ENCODE assay signal across 9 cellular contexts in the genomic region with DNA sequence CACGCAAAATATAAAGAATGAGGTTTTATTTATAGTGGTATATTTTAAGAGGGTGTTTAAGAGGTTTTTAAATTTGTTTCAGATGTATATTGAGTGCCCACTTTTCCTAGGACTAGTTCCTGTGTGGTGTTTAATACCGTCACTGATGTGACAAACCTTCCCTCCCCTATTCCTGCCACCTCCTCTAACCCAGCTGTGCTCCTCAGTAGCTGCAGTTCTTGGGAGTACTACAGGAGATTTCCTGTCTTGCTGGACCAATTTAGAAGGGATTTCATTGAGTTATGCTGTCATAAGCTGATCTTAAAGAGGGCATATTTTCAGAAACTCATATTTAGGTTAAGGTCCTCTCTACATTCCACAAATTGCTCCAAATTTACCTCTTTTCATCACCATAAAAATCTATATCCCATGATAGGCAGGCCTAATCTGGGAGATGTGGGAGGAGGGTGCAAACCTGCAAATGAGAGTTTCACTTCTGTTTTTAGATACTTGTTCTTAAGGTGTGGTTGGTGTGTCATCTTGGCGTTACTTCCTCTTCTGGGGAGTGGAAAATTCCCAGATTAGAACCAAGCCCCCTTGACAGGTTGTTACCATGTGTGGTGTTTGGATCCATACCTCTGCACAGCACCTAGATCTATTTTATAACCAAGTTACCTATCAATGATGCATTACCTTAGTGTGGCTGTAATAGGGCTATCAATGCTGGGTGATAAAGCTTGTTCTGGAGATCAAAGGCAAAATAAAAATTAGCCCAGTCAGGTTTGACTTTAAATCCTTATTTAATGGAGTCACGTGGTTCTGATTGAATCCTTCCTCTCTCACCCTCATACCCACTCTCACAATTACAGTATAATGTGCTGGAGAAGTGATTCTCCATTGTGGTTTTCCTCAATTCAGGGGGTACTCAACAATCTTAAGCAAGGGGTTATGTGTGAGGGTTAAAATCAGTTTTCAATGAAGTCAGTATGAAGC.
DNase-seq lines count a peak whose midpoint lies in the region; ATAC-seq and TF ChIP-seq lines count a peak whose summit lies in the region.
"Had no signal": no experiment of that assay in that cellular context is flagged by ENCODE, and none has a peak within 500 bp of the region (broad histone marks: within the 10 kb centered on the region; RNA-seq: fewer than 3 reads in every experiment).

No MANE protein-coding gene starts in this region.

- in situ Hi-C loops in GM13977 (cut with MboI; ENCODE audit: low pct_unique_long_range_greater_than_20kb, low sequenced_read_pairs, unreplicated experiment), result no loop called here

- TF ChIP-seq POLR2A in upper lobe of left lung (IDR thresholded peaks at IDR 0.05) (no peak), thyroid gland (IDR thresholded peaks at IDR 0.05) (no peak)

- peaks cover 8% of the 10 kb centered on the region for H3K9me3 Mint-ChIP-seq in activated T-helper 17 cell treated with anti-CD3 and anti-CD28 coated beads, Interleukin-2, amount 50 U/mL, for 72 hours

- peaks cover 0 to 7% (median 3%) of the 10 kb centered on the region in 4 donors for H3K4me1 ChIP-seq in upper lobe of left lung
- H3K4me1 ChIP-seq in thyroid gland, result no peaks in the 10 kb centered on the region

- H3K9me3 ChIP-seq in upper lobe of left lung (peaks cover 0 to 5% (median 2%) of the 10 kb centered on the region in 4 donors), thyroid gland (no peaks in the 10 kb centered on the region)

- intact Hi-C loops in thyroid gland (cut with DNase I), result no loop called here

- H3K27me3 ChIP-seq in upper lobe of left lung, result no peaks in the 10 kb centered on the region
- H3K27me3 ChIP-seq in thyroid gland, result no peaks in the 10 kb centered on the region

- TF ChIP-seq CTCF in GM13977 (IDR thresholded peaks at IDR 0.05; ENCODE audit: extremely low read depth, insufficient read depth, missing control alignments) (no peak), upper lobe of left lung (IDR thresholded peaks at IDR 0.05) (no peak), thyroid gland (IDR thresholded peaks at IDR 0.05) (no peak)

- WGBS in upper lobe of left lung, 2 donors, result 73 to 75% methylated on average over 4 of the region's 4 CpGs
- 85 to 91% methylated on average over 4 of the region's 4 CpGs for WGBS in thyroid gland, 2 donors

- peaks cover 4% of the 10 kb centered on the region for H3K27me3 Mint-ChIP-seq in activated T-helper 17 cell treated with anti-CD3 and anti-CD28 coated beads, Interleukin-2, amount 50 U/mL, for 72 hours

- no peak overlapping the region for H3K27ac ChIP-seq in upper lobe of left lung
- no peak overlapping the region for H3K27ac ChIP-seq in thyroid gland

- TF ChIP-seq EP300 in upper lobe of left lung (IDR thresholded peaks at IDR 0.05), result no peak

- peaks cover 0 to 5% (median 4%) of the 10 kb centered on the region in 4 donors for H3K36me3 ChIP-seq in upper lobe of left lung
- no peaks in the 10 kb centered on the region for H3K36me3 ChIP-seq in thyroid gland

- no peaks in the 10 kb centered on the region for H3K4me1 Mint-ChIP-seq in activated T-helper 17 cell treated with anti-CD3 and anti-CD28 coated beads, Interleukin-2, amount 50 U/mL, for 72 hours

- no peak overlapping the region for H3K27ac Mint-ChIP-seq in activated T-helper 17 cell treated with anti-CD3 and anti-CD28 coated beads, Interleukin-2, amount 50 U/mL, for 72 hours

- DNase-seq in GM13977 (ENCODE audit: low spot score) (peak; percentile 54), T-helper 2 cell (no peak), NCI-H2196 treated with DMSO at 0.1 percent for 48 hours (lab: John Stamatoyannopoulos, UW; ENCODE audit: unreplicated experiment) (no peak), upper lobe of left lung (no peak), thyroid gland (no peak)
- DNase-seq: activated CD4-positive, alpha-beta T cell treated with anti-CD3 and anti-CD28 coated beads for 1 hour had no signal

- no peak overlapping the region for H3K4me3 Mint-ChIP-seq in activated T-helper 17 cell treated with anti-CD3 and anti-CD28 coated beads, Interleukin-2, amount 50 U/mL, for 72 hours

- no peaks in the 10 kb centered on the region for H3K36me3 Mint-ChIP-seq in activated T-helper 17 cell treated with anti-CD3 and anti-CD28 coated beads, Interleukin-2, amount 50 U/mL, for 72 hours (ENCODE audit: low read depth)

- H3K4me3 ChIP-seq in upper lobe of left lung (no peak overlapping the region), thyroid gland (replicated peaks in 1 of 3) (no peak overlapping the region)

- ATAC-seq in GM21390 (IDR thresholded peaks at IDR 0.05; ENCODE audit: unreplicated experiment), result peak; percentile 94
- peak; percentile 97 for ATAC-seq in HG03342 (IDR thresholded peaks at IDR 0.05; ENCODE audit: unreplicated experiment)
- ATAC-seq in activated T-helper 17 cell treated with anti-CD3 and anti-CD28 coated beads, Interleukin-2, amount 50 U/mL, for 72 hours (replicated peaks), result peak; percentile 31
- no peak for ATAC-seq in upper lobe of left lung (ENCODE audit: low FRiP score in 2 of 2)

Comparison
In these comparisons a context has a peak if more than half of its experiments do, and no peak if none do; other contexts are left out.
1. ATAC-seq: peak in GM21390 (single experiment), HG03342 (single experiment) and activated T-helper 17 cell treated with anti-CD3 and anti-CD28 coated beads, Interleukin-2, amount 50 U/mL, for 72 hours (single experiment); none in upper lobe of left lung (0 of 2).